In the genomic region with DNA sequence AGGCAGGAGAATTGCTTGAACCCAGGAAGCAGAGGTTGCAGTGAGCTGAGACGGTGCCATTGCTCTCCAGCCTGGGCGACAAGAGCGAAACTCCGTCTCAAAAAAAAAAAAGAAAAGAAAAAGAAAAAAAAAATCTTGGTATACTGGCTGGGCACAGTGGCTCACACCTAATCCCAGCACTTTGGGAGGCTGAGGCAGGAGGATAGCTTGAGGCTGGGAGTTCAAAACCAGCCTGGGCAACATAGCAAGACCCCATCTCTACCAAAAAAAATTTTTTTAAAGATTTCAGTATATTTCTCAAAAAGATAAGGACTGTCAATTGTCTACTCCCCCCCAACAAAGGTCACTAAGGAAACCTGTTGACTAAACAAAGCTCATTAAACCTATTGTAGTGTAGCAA, we compare ENCODE assay signal across 13 cellular contexts. TPM values are rescaled to one million over a fixed set of nuclear protein-coding genes. Genes with fewer than 3 reads are reported as not detected.
"Had no signal": no experiment of that assay in that cellular context is flagged by ENCODE, and none has a peak within 500 bp of the region (broad histone marks: within the 10 kb centered on the region; RNA-seq: fewer than 3 reads in every experiment).

No MANE protein-coding gene starts in this region.

RNA-seq across cellular contexts. Expression of gene CRYAB, which starts 26.5 kb away (rescaled TPM):
- total RNA-seq: activated B cell treated with CpG ODN at 0.5 μM for 24 hours; activated CD4-positive, alpha-beta memory T cell treated with anti-CD3 and anti-CD28 coated beads for 36 hours; activated CD4-positive, alpha-beta memory T cell treated with anti-CD3 and anti-CD28 coated beads, Interleukin-2, amount 10 ng/mL, durations not matched to agents 7 days and 5 days; activated CD4-positive, alpha-beta T cell treated with anti-CD3 and anti-CD28 coated beads for 36 hours; activated CD4-positive, alpha-beta T cell treated with anti-CD3 and anti-CD28 coated beads, Interleukin-2, amount 10 ng/mL, durations not matched to agents 24 days and 14 days; activated CD4-positive, alpha-beta T cell treated with anti-CD3 and anti-CD28 coated beads, Interleukin-2, amount 10 ng/mL, durations not matched to agents 7 days and 5 days; activated CD8-positive, alpha-beta memory T cell treated with anti-CD3 and anti-CD28 coated beads for 36 hours; activated CD8-positive, alpha-beta memory T cell treated with anti-CD3 and anti-CD28 coated beads, Interleukin-2, amount 10 ng/mL, durations not matched to agents 7 days and 5 days; activated CD8-positive, alpha-beta T cell treated with anti-CD3 and anti-CD28 coated beads for 36 hours; activated CD8-positive, alpha-beta T cell treated with anti-CD3 and anti-CD28 coated beads, Interleukin-2, amount 10 ng/mL, durations not matched to agents 7 days and 5 days; T-helper 17 cell; T-helper 2 cell treated with Interferon-gamma antibody and Interleukin-4, amounts not matched to agents 100 ng/mL and 5 ng/mL, for 36 hours had no signal

RNA-seq across cellular contexts. Expression of gene HSPB2, which starts 27.5 kb away (rescaled TPM):
- total RNA-seq: activated B cell treated with CpG ODN at 0.5 μM for 24 hours; activated CD4-positive, alpha-beta memory T cell treated with anti-CD3 and anti-CD28 coated beads for 36 hours; activated CD4-positive, alpha-beta memory T cell treated with anti-CD3 and anti-CD28 coated beads, Interleukin-2, amount 10 ng/mL, durations not matched to agents 7 days and 5 days; activated CD4-positive, alpha-beta T cell treated with anti-CD3 and anti-CD28 coated beads for 36 hours; activated CD4-positive, alpha-beta T cell treated with anti-CD3 and anti-CD28 coated beads, Interleukin-2, amount 10 ng/mL, durations not matched to agents 24 days and 14 days; activated CD4-positive, alpha-beta T cell treated with anti-CD3 and anti-CD28 coated beads, Interleukin-2, amount 10 ng/mL, durations not matched to agents 7 days and 5 days; activated CD8-positive, alpha-beta memory T cell treated with anti-CD3 and anti-CD28 coated beads for 36 hours; activated CD8-positive, alpha-beta memory T cell treated with anti-CD3 and anti-CD28 coated beads, Interleukin-2, amount 10 ng/mL, durations not matched to agents 7 days and 5 days; activated CD8-positive, alpha-beta T cell treated with anti-CD3 and anti-CD28 coated beads for 36 hours; activated CD8-positive, alpha-beta T cell treated with anti-CD3 and anti-CD28 coated beads, Interleukin-2, amount 10 ng/mL, durations not matched to agents 7 days and 5 days; T-helper 1 cell treated with Interleukin-12 subunit alpha and Interleukin-12 subunit beta and Interleukin-4 antibody, amounts not matched to agents 30 ng/mL and 1 ng/mL, for 36 hours; T-helper 17 cell; T-helper 2 cell treated with Interferon-gamma antibody and Interleukin-4, amounts not matched to agents 100 ng/mL and 5 ng/mL, for 36 hours had no signal
